In genomic region chr20:62688855-62689460, GRCh38 we compare ENCODE assay signal across 15 cellular contexts. TPM values are rescaled to one million over a fixed set of nuclear protein-coding genes. Genes with fewer than 3 reads are reported as not detected.
A peak's percentile ranks its signal among the peaks of the same experiment; 100 is the strongest.
DNase-seq lines count a peak whose midpoint lies in the region; ATAC-seq, FAIRE-seq and TF ChIP-seq lines count a peak whose summit lies in the region.
"Had no signal": no experiment of that assay in that cellular context is flagged by ENCODE, and none has a peak within 500 bp of the region (broad histone marks: within the 10 kb centered on the region; RNA-seq: fewer than 3 reads in every experiment).

No MANE protein-coding gene starts in this region.

- no peak for TF ChIP-seq EP300 in H1 (IDR thresholded peaks at IDR 0.05; ENCODE audit: borderline replicate concordance in 1 of 2, low read depth in 2 of 2, low read length in 2 of 2)

- H4K20me1 ChIP-seq in H1 (replicated peaks in 1 of 2; ENCODE audit: control insufficient read depth in 1 of 2, insufficient read depth in 2 of 2, low read length in 2 of 2) = no peaks in the 10 kb centered on the region

- no peak overlapping the region for H2BK12ac ChIP-seq in H1 (ENCODE audit: low read depth, low read length)

- WGBS in H1 (ENCODE audit: extremely low coverage in 1 of 2, insufficient coverage in 1 of 2, insufficient read length in 1 of 2, insufficient replicate concordance in 2 of 2, low coverage in 1 of 2, low lambda C conversion rate in 2 of 2, missing lambda C conversion rate in 1 of 2), 2 experiments = 90% methylated on average over 23 of the region's 29 CpGs; no CpG with 5 or more reads in 1 of the 2 experiments

- no TSS peak for BruUV-seq in Panc1 (replicated peaks; lab: Mats Ljungman, UMichigan)

- H4K91ac ChIP-seq in H1 (replicated peaks; ENCODE audit: insufficient read length, low read length) = no peak overlapping the region

- H3K23me2 ChIP-seq in H1 (ENCODE audit: low read depth, low read length) = no peaks in the 10 kb centered on the region

- DNase-seq in ELR (ENCODE audit: low read depth) (peak; percentile 47), Panc1 (ENCODE audit: low read depth, low spot score) (no peak), H1 (ENCODE audit: low read depth in 1 of 2, low spot score in 2 of 2) (no peak), pulmonary artery endothelial cell (ENCODE audit: low read depth, low spot score) (peak; percentile 15), hepatic stellate cell (ENCODE audit: low spot score) (no peak)
- no peak for DNase-seq in effector CD4-positive, alpha-beta T cell
- DNase-seq: activated CD4-positive, alpha-beta T cell treated with anti-CD3 and anti-CD28 coated beads, Interleukin-2, amount 50 U/mL, for 1 hour; GOT3; immature natural killer cell; NCI-H187 treated with DMSO at 0.1 percent for 48 hours; right cardiac atrium; stomach had no signal

- H2AFZ ChIP-seq in H1 (ENCODE audit: low read length) = no peak overlapping the region

- no peak overlapping the region for H3K4ac ChIP-seq in H1 (replicated peaks; ENCODE audit: insufficient read length, low read depth, low read length)

- peak overlapping the region; percentile 83; the same call in 1 of the 2 replicates for H4K8ac ChIP-seq in H1 (ENCODE audit: extremely low read depth, insufficient read depth, low read length)

- H3K9me3 ChIP-seq in Panc1 (ENCODE audit: control insufficient read depth, insufficient read depth, low read depth, low read length) (no peaks in the 10 kb centered on the region), H1 (ENCODE audit: insufficient read depth in 2 of 2, low read depth in 1 of 2, low read length in 1 of 2) (no peaks in the 10 kb centered on the region)
- H3K9me3 ChIP-seq: stomach had no signal

- no peak overlapping the region for H3K4me3 ChIP-seq in Panc1 (ENCODE audit: low read depth in 2 of 2, low read length in 2 of 2)
- H3K4me3 ChIP-seq in H1 (ENCODE audit: extremely low read depth in 1 of 4, insufficient read depth in 2 of 4, low read depth in 3 of 4, low read length in 4 of 4) = no peak overlapping the region
- H3K4me3 ChIP-seq: stomach had no signal

- CTCF ChIA-PET in Panc1 (lab: Charles Lee) = interaction anchor here (0.6 to 1.6 kb wide), 2 partner anchors 19 to 56 kb away, joined by 4 read pairs; no protein-coding TSS in a partner anchor
- CTCF ChIA-PET in H1 (lab: Charles Lee; ENCODE audit: partially characterized antibody) = interaction anchor here (0.7 to 4.6 kb wide), 15 partner anchors 9 to 286 kb away, joined by 3 to 34 read pairs (median 5); partner anchors contain the start of gene NTSR1

- H4K5ac ChIP-seq in H1 (ENCODE audit: insufficient read length, low read depth, low read length) = no peak overlapping the region

- H3K79me1 ChIP-seq in H1 (ENCODE audit: low read depth, low read length) = no peaks in the 10 kb centered on the region

- no peak overlapping the region for H2BK120ac ChIP-seq in H1 (replicated peaks; ENCODE audit: low read depth, low read length)

- peaks cover 13% of the 10 kb centered on the region for H3K4me1 ChIP-seq in Panc1 (ENCODE audit: control insufficient read depth, insufficient read depth, low read length)
- H3K4me1 ChIP-seq in H1 (replicated peaks in 1 of 4; ENCODE audit: control insufficient read depth in 3 of 4, insufficient read depth in 4 of 4, low read length in 3 of 4) = peaks cover 0 to 3% (median 0%) of the 10 kb centered on the region in 4 experiments; a peak in 2 of 7 replicates

- H3K18ac ChIP-seq in H1 (ENCODE audit: extremely low read depth, low read length) = no peak overlapping the region

- H3K14ac ChIP-seq in H1 (ENCODE audit: insufficient read length) = no peak overlapping the region

- FAIRE-seq in H1 (lab: Jason Lieb, UNC) = no peak

- intact Hi-C loops in Panc1 (cut with micrococcal nuclease; ENCODE audit: unreplicated experiment) = no loop called here

- no peak for TF ChIP-seq POLR2A in H1 (IDR thresholded peaks at IDR 0.05; ENCODE audit: control extremely low read depth in 1 of 2, low read depth in 2 of 2, low read length in 2 of 2)

- peak; percentile 57 for ATAC-seq in Panc1
- ATAC-seq in GM21423 (IDR thresholded peaks at IDR 0.05; ENCODE audit: unreplicated experiment) = no peak

- no peak overlapping the region for H3K56ac ChIP-seq in H1 (replicated peaks; ENCODE audit: insufficient read length, low read depth, low read length)

- H3K27me3 ChIP-seq in Panc1 (ENCODE audit: control insufficient read depth, insufficient read depth, low read length) = no peaks in the 10 kb centered on the region
- H3K27me3 ChIP-seq in H1 (replicated peaks in 1 of 4; ENCODE audit: control insufficient read depth in 3 of 4, extremely low read depth in 1 of 4, insufficient read depth in 3 of 4, low read length in 3 of 4) = no peaks in the 10 kb centered on the region

- in situ Hi-C loops in Panc1 (cut with HindIII; ENCODE audit: low pct_unique_long_range_greater_than_20kb, low sequenced_read_pairs) = no loop called here

- H2BK5ac ChIP-seq in H1 (ENCODE audit: low read depth, low read length) = no peak overlapping the region

- no peak for TF ChIP-seq RAD21 in H1 (IDR thresholded peaks at IDR 0.05 in 1 of 2, conservative IDR thresholded peaks at IDR 0.05 in 1 of 2; ENCODE audit: low read depth in 2 of 2, low read length in 2 of 2)

- no peak overlapping the region for H2AK5ac ChIP-seq in H1 (ENCODE audit: low read depth, low read length)

- no peak overlapping the region for H3K9ac ChIP-seq in H1 (replicated peaks in 1 of 4; ENCODE audit: extremely low read depth in 1 of 4, low read depth in 3 of 4, low read length in 3 of 4)

- no peak overlapping the region for H2BK15ac ChIP-seq in H1 (ENCODE audit: low read length)

- no peaks in the 10 kb centered on the region for H3K79me2 ChIP-seq in H1 (ENCODE audit: control insufficient read depth in 1 of 2, insufficient read depth in 2 of 2, low read length in 2 of 2)

- no peak overlapping the region for H3K27ac ChIP-seq in Panc1 (ENCODE audit: low read length)
- no peak overlapping the region for H3K27ac ChIP-seq in H1 (ENCODE audit: low read depth, low read length)
- H3K27ac ChIP-seq: stomach had no signal

- no peak overlapping the region for H3K4me2 ChIP-seq in H1 (ENCODE audit: insufficient read depth in 1 of 2, low read depth in 2 of 2, low read length in 2 of 2)

- H3K36me3 ChIP-seq in Panc1 (ENCODE audit: control insufficient read depth, insufficient read depth, low read length) = no peaks in the 10 kb centered on the region
- H3K36me3 ChIP-seq in H1 (ENCODE audit: control insufficient read depth in 2 of 4, insufficient read depth in 4 of 4, low read length in 3 of 4) = no peaks in the 10 kb centered on the region
- H3K36me3 ChIP-seq: stomach had no signal

- no peak overlapping the region for H2BK20ac ChIP-seq in H1 (ENCODE audit: low read length)

- no peak overlapping the region for H3K23ac ChIP-seq in H1 (ENCODE audit: insufficient read length)

- TF ChIP-seq CTCF in Panc1 (IDR thresholded peaks at IDR 0.05) (no peak; the same call in 1 of the 2 replicates), H1 (IDR thresholded peaks at IDR 0.05; ENCODE audit: control extremely low read depth in 1 of 3, insufficient read depth in 1 of 3, low read depth in 1 of 3, low read length in 3 of 3) (no peak)

- POLR2A ChIA-PET in Panc1 (lab: Charles Lee) = no interaction called here
- POLR2A ChIA-PET in H1 (lab: Charles Lee; ENCODE audit: partially characterized antibody) = interaction anchor here (1.6 kb wide), 1 partner anchor 11 kb away, joined by 7 read pairs; no protein-coding TSS in a partner anchor

TF ChIP-seq in H1, 55 proteins besides CTCF, POLR2A, EP300 and RAD21 (continues in another document):
- no peak for TF ChIP-seq TEAD4 (IDR thresholded peaks at IDR 0.05; ENCODE audit: low read depth, low read length)
- no peak for TF ChIP-seq CREB1 (IDR thresholded peaks at IDR 0.05)
- TF ChIP-seq PHF8 (conservative IDR thresholded peaks at IDR 0.05; ENCODE audit: low read depth, low read length) = no peak
- TF ChIP-seq JUN (IDR thresholded peaks at IDR 0.05; ENCODE audit: low read depth, low read length) = no peak
- TF ChIP-seq RNF2 (IDR thresholded peaks at IDR 0.05; ENCODE audit: borderline replicate concordance, low read depth, low read length, missing control alignments, poor library complexity, severe bottlenecking) = no peak
- no peak for TF ChIP-seq YY1 (IDR thresholded peaks at IDR 0.05; ENCODE audit: low read depth, low read length)
- no peak for TF ChIP-seq JUND (IDR thresholded peaks at IDR 0.05; ENCODE audit: low read length)
- no peak for TF ChIP-seq TCF12 (IDR thresholded peaks at IDR 0.05; ENCODE audit: low read depth, low read length)
- no peak for TF ChIP-seq FOSL1 (IDR thresholded peaks at IDR 0.05; ENCODE audit: insufficient read depth, low read depth, low read length)
- TF ChIP-seq HDAC2 (IDR thresholded peaks at IDR 0.05; ENCODE audit: borderline replicate concordance in 1 of 2, low read depth in 2 of 2, low read length in 2 of 2) = no peak
- TF ChIP-seq KDM1A (IDR thresholded peaks at IDR 0.05; ENCODE audit: borderline replicate concordance, low read length) = no peak

RNA-seq across cellular contexts. Expression of gene NTSR1, which starts 19.7 kb away (rescaled TPM):
- 44.1 TPM for total RNA-seq in Panc1 (2021; ENCODE audit: unreplicated experiment)
- 73.6 TPM for polyA plus RNA-seq in Panc1 (2012; ENCODE audit: insufficient read length)
- total RNA-seq in H1 (2021; fragmentation: NEBNext Ultra II Directional; extraction: Animal tissue kit (Norgen Biotek cat#: 25700)) = 0.75 and 0.89 TPM in 2 replicates
- polyA plus RNA-seq in H1 (2011; rRNA removed) = 0.53 and 0.97 TPM in 2 replicates
- 0.32 TPM for polyA plus RNA-seq in H1 (2011; cell fraction: cytosol; rRNA removed)
- 0.53 TPM for polyA plus RNA-seq in H1 (2011; cell fraction: nucleus; rRNA removed)
- 0.15 to 0.68 TPM (median 0.34 TPM) in 4 replicates for polyA plus RNA-seq in H1 (2012, experiment 1 of 2)
- 0.43 TPM for polyA plus RNA-seq in H1 (2012, experiment 2 of 2)
- polyA plus RNA-seq in H1 (2013, experiment 1 of 2) = 0.77 TPM
- 0.87 TPM for polyA plus RNA-seq in H1 (2013, experiment 2 of 2)
- 0.19 and 0.24 TPM in 2 replicates for polyA minus RNA-seq in H1 (2011; rRNA and poly(A)+ RNA removed)
- not detected for polyA minus RNA-seq in H1 (2011; cell fraction: cytosol; rRNA and poly(A)+ RNA removed)
- 0.20 TPM for polyA minus RNA-seq in H1 (2011; cell fraction: nucleus; rRNA and poly(A)+ RNA removed)
- total RNA-seq in pulmonary artery endothelial cell = 1.8 and 2.2 TPM in 2 replicates
- total RNA-seq: activated T-helper 2 cell treated with anti-CD3 and anti-CD28 coated beads, Interferon-gamma antibody, Interleukin-2, Interleukin-4, amounts not matched to agents 10 μg/mL and 5 μg/mL and 100 μg/mL, durations not matched to agents 14 hours and 24 hours and 36 hours had no signal
- polyA plus RNA-seq: immature natural killer cell, right cardiac atrium had no signal

RNA-seq across cellular contexts. Expression of gene SLCO4A1, which starts 46.7 kb away (rescaled TPM):
- total RNA-seq in Panc1 (2021; ENCODE audit: unreplicated experiment) = 167 TPM
- polyA plus RNA-seq in Panc1 (2012; ENCODE audit: insufficient read length) = 145 TPM
- 18.2 and 18.5 TPM in 2 replicates for total RNA-seq in H1 (2021; fragmentation: NEBNext Ultra II Directional; extraction: Animal tissue kit (Norgen Biotek cat#: 25700))
- polyA plus RNA-seq in H1 (2011; rRNA removed) = 10.5 and 13.3 TPM in 2 replicates
- 10.5 TPM for polyA plus RNA-seq in H1 (2011; cell fraction: cytosol; rRNA removed)
- 30.4 TPM for polyA plus RNA-seq in H1 (2011; cell fraction: nucleus; rRNA removed)
- polyA plus RNA-seq in H1 (2012, experiment 1 of 2) = 15.4 to 21.3 TPM (median 15.8 TPM) in 4 replicates
- polyA plus RNA-seq in H1 (2012, experiment 2 of 2) = 19.2 TPM
- polyA plus RNA-seq in H1 (2013, experiment 1 of 2) = 19.8 TPM
- polyA plus RNA-seq in H1 (2013, experiment 2 of 2) = 21.9 TPM
- 6.1 and 7.4 TPM in 2 replicates for polyA minus RNA-seq in H1 (2011; rRNA and poly(A)+ RNA removed)
- polyA minus RNA-seq in H1 (2011; cell fraction: cytosol; rRNA and poly(A)+ RNA removed) = 9.3 TPM
- polyA minus RNA-seq in H1 (2011; cell fraction: nucleus; rRNA and poly(A)+ RNA removed) = 10.6 TPM
- 3.6 and 10.4 TPM in 2 replicates for total RNA-seq in pulmonary artery endothelial cell
- polyA plus RNA-seq: fibroblast of lung had no signal

Comparison
In these comparisons a context has a peak if more than half of its experiments do, and no peak if none do; other contexts are left out.
1. DNase-seq: peak in ELR (single experiment) and pulmonary artery endothelial cell (single experiment); none in Panc1 (single experiment), H1 (0 of 2), hepatic stellate cell (single experiment) and effector CD4-positive, alpha-beta T cell (single experiment).
2. RNA of gene NTSR1, which starts 19.7 kb away (total RNA-seq): 44.1 TPM in Panc1 (single experiment); 1.8 to 2.2 TPM in pulmonary artery endothelial cell and 0.75 to 0.89 TPM in H1; every median in the first group is over 10 times any median in the second.